ENCODE assay signal across 17 cellular contexts in genomic region chr3:46374755-46375154, GRCh38. TPM values are rescaled to one million over a fixed set of nuclear protein-coding genes. Genes with fewer than 3 reads are reported as not detected.
DNase-seq lines count a peak whose midpoint lies in the region; ATAC-seq, FAIRE-seq and TF ChIP-seq lines count a peak whose summit lies in the region.
"Had no signal": no experiment of that assay in that cellular context is flagged by ENCODE, and none has a peak within 500 bp of the region (broad histone marks: within the 10 kb centered on the region; RNA-seq: fewer than 3 reads in every experiment).

No MANE protein-coding gene starts in this region.

- no peak for ATAC-seq in activated T-cell treated with anti-CD3 and anti-CD28 coated beads, Interleukin-2, amount 50 U/mL, for 4 hours

- no peaks in the 10 kb centered on the region for H3K79me1 ChIP-seq in neuronal stem cell (ENCODE audit: low read depth, low read length)

- TF ChIP-seq CTCF in progenitor cell of endocrine pancreas (IDR thresholded peaks at IDR 0.05; ENCODE audit: unreplicated experiment) (no peak), A673 (conservative IDR thresholded peaks at IDR 0.05; ENCODE audit: low read depth, low read length) (no peak)

- no peak overlapping the region for H2BK15ac ChIP-seq in neuronal stem cell (ENCODE audit: low read length)

- no peak overlapping the region for H2AFZ ChIP-seq in neuronal stem cell (ENCODE audit: low read length)

- no CpG with 5 or more reads among the region's 3 CpGs for WGBS in neuronal stem cell (ENCODE audit: extremely low coverage in 2 of 2, insufficient read length in 2 of 2, insufficient replicate concordance in 1 of 2), 2 donors

- FAIRE-seq in GM12892 (lab: Jason Lieb, UNC) = peak; percentile 14

- H3K27me3 Mint-ChIP-seq in activated T-cell treated with anti-CD3 and anti-CD28 coated beads, Interleukin-2, amount 50 U/mL, for 4 hours (ENCODE audit: low read depth) = no peaks in the 10 kb centered on the region
- peaks cover 28% of the 10 kb centered on the region for H3K27me3 Mint-ChIP-seq in activated T-cell treated with anti-CD3 and anti-CD28 coated beads, Interleukin-2, amount 50 U/mL, for 24 hours
- H3K27me3 Mint-ChIP-seq in activated T-helper 1 cell treated with anti-CD3 and anti-CD28 coated beads, Interleukin-12 subunit alpha, Interleukin-12 subunit beta, Interleukin-2, Interleukin-4 antibody, amounts not matched to agents 30 ng/mL and 10 ng/mL and 1 ng/mL, durations not matched to agents 14 hours and 24 hours and 36 hours (ENCODE audit: insufficient read depth) = peaks cover 6% of the 10 kb centered on the region
- H3K27me3 Mint-ChIP-seq in progenitor cell of endocrine pancreas = peaks cover 38% of the 10 kb centered on the region

- POLR2A ChIA-PET in A673 (lab: Charles Lee; ENCODE audit: low non-redundant PET) = no interaction called here

- H3K4me3 ChIP-seq in neuronal stem cell (ENCODE audit: low read length in 2 of 2) (no peak overlapping the region), A673 (ENCODE audit: low read depth, low read length, poor library complexity, severe bottlenecking) (no peak overlapping the region)
- H3K4me3 ChIP-seq: HAP-1 had no signal

- H3K4me1 ChIP-seq in neuronal stem cell (ENCODE audit: control insufficient read depth in 2 of 2, insufficient read depth in 1 of 2, low read depth in 1 of 2, low read length in 2 of 2) = no peaks in the 10 kb centered on the region
- H3K4me1 ChIP-seq in A673 (ENCODE audit: insufficient read depth, low read length, poor library complexity, severe bottlenecking) = no peaks in the 10 kb centered on the region
- H3K4me1 ChIP-seq: HAP-1 had no signal

- H2BK12ac ChIP-seq in neuronal stem cell (ENCODE audit: low read length) = no peak overlapping the region

- CTCF ChIA-PET in A673 (lab: Charles Lee) = no interaction called here

- H2BK120ac ChIP-seq in neuronal stem cell (ENCODE audit: low read depth, low read length) = no peak overlapping the region

- no peak overlapping the region for H4K8ac ChIP-seq in neuronal stem cell (ENCODE audit: low read depth, low read length)

- no peaks in the 10 kb centered on the region for H3K36me3 Mint-ChIP-seq in activated T-cell treated with anti-CD3 and anti-CD28 coated beads, Interleukin-2, amount 50 U/mL, for 4 hours (ENCODE audit: insufficient read depth)
- no peaks in the 10 kb centered on the region for H3K36me3 Mint-ChIP-seq in activated T-cell treated with anti-CD3 and anti-CD28 coated beads, Interleukin-2, amount 50 U/mL, for 24 hours (ENCODE audit: low read depth)
- peaks cover 20% of the 10 kb centered on the region for H3K36me3 Mint-ChIP-seq in activated T-helper 1 cell treated with anti-CD3 and anti-CD28 coated beads, Interleukin-12 subunit alpha, Interleukin-12 subunit beta, Interleukin-2, Interleukin-4 antibody, amounts not matched to agents 30 ng/mL and 10 ng/mL and 1 ng/mL, durations not matched to agents 14 hours and 24 hours and 36 hours (ENCODE audit: low read depth)
- no peaks in the 10 kb centered on the region for H3K36me3 Mint-ChIP-seq in progenitor cell of endocrine pancreas (ENCODE audit: insufficient read depth)

- H3K4ac ChIP-seq in neuronal stem cell (ENCODE audit: low read length) = no peak overlapping the region

- H3K4me2 ChIP-seq in neuronal stem cell (ENCODE audit: insufficient read depth, low read length, poor library complexity, severe bottlenecking) = no peak overlapping the region

- H3K23ac ChIP-seq in neuronal stem cell (ENCODE audit: low read depth, low read length, poor library complexity) = no peak overlapping the region

- peak overlapping the region; percentile 51 for H3K9ac ChIP-seq in neuronal stem cell (ENCODE audit: low read depth, low read length, poor library complexity)

- intact Hi-C loops in activated T-helper 1 cell treated with anti-CD3 and anti-CD28 coated beads, Interleukin-12 subunit alpha, Interleukin-12 subunit beta, Interleukin-2, Interleukin-4 antibody, amounts not matched to agents 30 ng/mL and 10 ng/mL and 1 ng/mL, durations not matched to agents 14 hours and 24 hours and 36 hours (cut with micrococcal nuclease) = loop anchor here (1.0 to 5.0 kb wide), 3 partner anchors 66 to 147 kb away; no protein-coding TSS in a partner anchor
- intact Hi-C loops in A673 (cut with micrococcal nuclease; ENCODE audit: unreplicated experiment) = loop anchor here (10.0 kb wide), 1 partner anchor 160 kb away; no protein-coding TSS in a partner anchor

- no peak overlapping the region for H3K14ac ChIP-seq in neuronal stem cell (ENCODE audit: low read length)

- no peak overlapping the region for H2AK5ac ChIP-seq in neuronal stem cell (ENCODE audit: low read depth, low read length)

- H3K9me3 Mint-ChIP-seq in activated T-cell treated with anti-CD3 and anti-CD28 coated beads, Interleukin-2, amount 50 U/mL, for 4 hours = no peaks in the 10 kb centered on the region
- H3K9me3 Mint-ChIP-seq in activated T-cell treated with anti-CD3 and anti-CD28 coated beads, Interleukin-2, amount 50 U/mL, for 24 hours = no peaks in the 10 kb centered on the region
- no peaks in the 10 kb centered on the region for H3K9me3 Mint-ChIP-seq in activated T-helper 1 cell treated with anti-CD3 and anti-CD28 coated beads, Interleukin-12 subunit alpha, Interleukin-12 subunit beta, Interleukin-2, Interleukin-4 antibody, amounts not matched to agents 30 ng/mL and 10 ng/mL and 1 ng/mL, durations not matched to agents 14 hours and 24 hours and 36 hours
- H3K9me3 Mint-ChIP-seq in progenitor cell of endocrine pancreas (ENCODE audit: low read depth) = no peaks in the 10 kb centered on the region
- H3K9me3 Mint-ChIP-seq: IgD-negative memory B cell had no signal

- H2BK5ac ChIP-seq in neuronal stem cell (ENCODE audit: low read length) = no peak overlapping the region

- H3K18ac ChIP-seq in neuronal stem cell (ENCODE audit: low read length) = no peak overlapping the region

- peaks cover 0 to 4% (median 0%) of the 10 kb centered on the region in 3 experiments for H3K27me3 ChIP-seq in neuronal stem cell (ENCODE audit: control insufficient read depth in 3 of 3, insufficient read depth in 3 of 3, low read depth in 1 of 3, low read length in 3 of 3)
- H3K27me3 ChIP-seq in A673 (replicated peaks; ENCODE audit: insufficient read depth, low read depth, low read length, poor library complexity) = peaks cover 26% of the 10 kb centered on the region

- H3K27ac Mint-ChIP-seq in activated T-cell treated with anti-CD3 and anti-CD28 coated beads, Interleukin-2, amount 50 U/mL, for 24 hours = no peak overlapping the region
- peak overlapping the region; percentile 42 for H3K27ac Mint-ChIP-seq in activated T-helper 1 cell treated with anti-CD3 and anti-CD28 coated beads, Interleukin-12 subunit alpha, Interleukin-12 subunit beta, Interleukin-2, Interleukin-4 antibody, amounts not matched to agents 30 ng/mL and 10 ng/mL and 1 ng/mL, durations not matched to agents 14 hours and 24 hours and 36 hours
- H3K27ac Mint-ChIP-seq in progenitor cell of endocrine pancreas = no peak overlapping the region
- H3K27ac Mint-ChIP-seq: IgD-negative memory B cell had no signal

- BruUV-seq in A673 (replicated peaks; lab: Mats Ljungman, UMichigan) = no TSS peak

- no peaks in the 10 kb centered on the region for H3K36me3 ChIP-seq in neuronal stem cell (replicated peaks in 1 of 2; ENCODE audit: control insufficient read depth in 2 of 2, insufficient read depth in 2 of 2, low read length in 2 of 2)
- no peaks in the 10 kb centered on the region for H3K36me3 ChIP-seq in A673 (ENCODE audit: insufficient read depth, low read length, poor library complexity, severe bottlenecking)
- H3K36me3 ChIP-seq: HAP-1 had no signal

- no peak overlapping the region for H4K91ac ChIP-seq in neuronal stem cell (ENCODE audit: low read depth, low read length, poor library complexity)

- H3K27ac ChIP-seq in neuronal stem cell (replicated peaks; ENCODE audit: low read length) (no peak overlapping the region), A673 (ENCODE audit: low read depth, low read length, poor library complexity, severe bottlenecking) (no peak overlapping the region)
- H3K27ac ChIP-seq: C4-2B had no signal

- no peaks in the 10 kb centered on the region for H3K9me3 ChIP-seq in neuronal stem cell (replicated peaks in 1 of 2; ENCODE audit: control insufficient read depth in 2 of 2, insufficient read depth in 1 of 2, low read depth in 1 of 2, low read length in 2 of 2)
- H3K9me3 ChIP-seq in A673 (ENCODE audit: low read depth, low read length, poor library complexity, severe bottlenecking) = no peaks in the 10 kb centered on the region
- H3K9me3 ChIP-seq: HAP-1 had no signal

- DNase-seq in activated T-cell treated with anti-CD3 and anti-CD28 coated beads, Interleukin-2, amount 50 U/mL, for 4 hours = no peak
- DNase-seq in activated T-cell treated with anti-CD3 and anti-CD28 coated beads, Interleukin-2, amount 50 U/mL, for 24 hours = no peak
- no peak for DNase-seq in GM12892 (ENCODE audit: insufficient read length)
- DNase-seq in activated T-helper 1 cell treated with anti-CD3 and anti-CD28 coated beads, Interleukin-12 subunit alpha, Interleukin-12 subunit beta, Interleukin-2, Interleukin-4 antibody, amounts not matched to agents 30 ng/mL and 10 ng/mL and 1 ng/mL, durations not matched to agents 14 hours and 24 hours and 36 hours (ENCODE audit: low spot score) = no peak
- DNase-seq in neuronal stem cell (ENCODE audit: low spot score) = no peak
- DNase-seq in progenitor cell of endocrine pancreas (ENCODE audit: low spot score, unreplicated experiment) = no peak
- no peak for DNase-seq in NCI-H146 (lab: John Stamatoyannopoulos, UW)
- DNase-seq in A673 (ENCODE audit: low spot score) = no peak
- DNase-seq: Calu3, NCI-H187 treated with DMSO at 0.1 percent for 48 hours, NCI-H526 treated with DMSO at 0.1 percent for 48 hours, SHP77 treated with DMSO at 0.1 percent for 48 hours had no signal

- H3K4me3 Mint-ChIP-seq in activated T-cell treated with anti-CD3 and anti-CD28 coated beads, Interleukin-2, amount 50 U/mL, for 4 hours = peak overlapping the region; percentile 22
- H3K4me3 Mint-ChIP-seq in activated T-cell treated with anti-CD3 and anti-CD28 coated beads, Interleukin-2, amount 50 U/mL, for 24 hours = no peak overlapping the region
- H3K4me3 Mint-ChIP-seq in activated T-helper 1 cell treated with anti-CD3 and anti-CD28 coated beads, Interleukin-12 subunit alpha, Interleukin-12 subunit beta, Interleukin-2, Interleukin-4 antibody, amounts not matched to agents 30 ng/mL and 10 ng/mL and 1 ng/mL, durations not matched to agents 14 hours and 24 hours and 36 hours = peak overlapping the region; percentile 17
- H3K4me3 Mint-ChIP-seq in progenitor cell of endocrine pancreas (ENCODE audit: low read depth) = no peak overlapping the region

- peaks cover 59% of the 10 kb centered on the region for H3K4me1 Mint-ChIP-seq in activated T-cell treated with anti-CD3 and anti-CD28 coated beads, Interleukin-2, amount 50 U/mL, for 4 hours (ENCODE audit: low read depth)
- peaks cover 55% of the 10 kb centered on the region for H3K4me1 Mint-ChIP-seq in activated T-cell treated with anti-CD3 and anti-CD28 coated beads, Interleukin-2, amount 50 U/mL, for 24 hours (ENCODE audit: low read depth)
- H3K4me1 Mint-ChIP-seq in activated T-helper 1 cell treated with anti-CD3 and anti-CD28 coated beads, Interleukin-12 subunit alpha, Interleukin-12 subunit beta, Interleukin-2, Interleukin-4 antibody, amounts not matched to agents 30 ng/mL and 10 ng/mL and 1 ng/mL, durations not matched to agents 14 hours and 24 hours and 36 hours (ENCODE audit: low read depth) = peaks cover 70% of the 10 kb centered on the region
- no peaks in the 10 kb centered on the region for H3K4me1 Mint-ChIP-seq in progenitor cell of endocrine pancreas (ENCODE audit: low read depth)

- no peak for TF ChIP-seq POLR2A in GM12892 (IDR thresholded peaks at IDR 0.05; ENCODE audit: low read depth, low read length)

RNA-seq across cellular contexts. Expression of gene CCR5, which starts 4.0 kb away (rescaled TPM):
- total RNA-seq in activated T-cell treated with anti-CD3 and anti-CD28 coated beads, Interleukin-2, amount 50 U/mL, for 4 hours = 1 to 10 TPM; 1.2 to 7.2 (median 2.2) TPM
- 0.11 TPM for polyA plus RNA-seq in GM12892 (2012; ENCODE audit: missing spikeins)
- 5.8 TPM in 2 replicates for total RNA-seq in activated T-helper 1 cell treated with anti-CD3 and anti-CD28 coated beads, Interleukin-12 subunit alpha, Interleukin-12 subunit beta, Interleukin-2, Interleukin-4 antibody, amounts not matched to agents 30 ng/mL and 10 ng/mL and 1 ng/mL, durations not matched to agents 14 hours and 24 hours and 36 hours
- polyA plus RNA-seq in neuronal stem cell (2013, experiment 1 of 2) = not detected
- not detected for polyA plus RNA-seq in neuronal stem cell (2013, experiment 2 of 2)
- total RNA-seq in progenitor cell of endocrine pancreas = not detected in 2 replicates
- not detected in 2 replicates for total RNA-seq in A673 (2021)
- total RNA-seq: Calu3, HT-29, RPMI7951 had no signal
- polyA plus RNA-seq: IgD-negative memory B cell had no signal

RNA-seq across cellular contexts. Expression of gene CCR2, which starts 20.8 kb away (rescaled TPM):
- 1 to 10 TPM in 1 of 3 donors, under 1 TPM in 2; 0.18 to 1.4 (median 0.41) TPM for total RNA-seq in activated T-cell treated with anti-CD3 and anti-CD28 coated beads, Interleukin-2, amount 50 U/mL, for 4 hours
- 0.42 TPM for polyA plus RNA-seq in GM12892 (2012; ENCODE audit: missing spikeins)
- 20.6 and 21.0 TPM in 2 replicates for total RNA-seq in activated T-helper 1 cell treated with anti-CD3 and anti-CD28 coated beads, Interleukin-12 subunit alpha, Interleukin-12 subunit beta, Interleukin-2, Interleukin-4 antibody, amounts not matched to agents 30 ng/mL and 10 ng/mL and 1 ng/mL, durations not matched to agents 14 hours and 24 hours and 36 hours
- not detected for polyA plus RNA-seq in neuronal stem cell (2013, experiment 1 of 2)
- polyA plus RNA-seq in neuronal stem cell (2013, experiment 2 of 2) = not detected
- total RNA-seq in progenitor cell of endocrine pancreas = not detected in 2 replicates
- not detected in 2 replicates for total RNA-seq in A673 (2021)
- total RNA-seq: Calu3, HT-29, RPMI7951 had no signal

RNA-seq across cellular contexts. Expression of gene CCRL2, which starts 32.3 kb away (rescaled TPM):
- total RNA-seq in activated T-cell treated with anti-CD3 and anti-CD28 coated beads, Interleukin-2, amount 50 U/mL, for 4 hours = 1 to 10 TPM in 1 of 3 donors, under 1 TPM in 2; 0.43 to 1.3 (median 0.76) TPM
- polyA plus RNA-seq in GM12892 (2012; ENCODE audit: missing spikeins) = 0.93 TPM
- total RNA-seq in activated T-helper 1 cell treated with anti-CD3 and anti-CD28 coated beads, Interleukin-12 subunit alpha, Interleukin-12 subunit beta, Interleukin-2, Interleukin-4 antibody, amounts not matched to agents 30 ng/mL and 10 ng/mL and 1 ng/mL, durations not matched to agents 14 hours and 24 hours and 36 hours = 2.2 and 3.9 TPM in 2 replicates
- not detected for polyA plus RNA-seq in neuronal stem cell (2013, experiment 1 of 2)
- not detected for polyA plus RNA-seq in neuronal stem cell (2013, experiment 2 of 2)
- total RNA-seq in progenitor cell of endocrine pancreas = not detected in 2 replicates
- not detected in 2 replicates for total RNA-seq in A673 (2021)
- total RNA-seq: Calu3 had no signal

Comparison
In these comparisons a context has a peak if more than half of its experiments do, and no peak if none do; other contexts are left out.
1. H3K4me3 Mint-ChIP-seq: peak in activated T-cell treated with anti-CD3 and anti-CD28 coated beads, Interleukin-2, amount 50 U/mL, for 4 hours (single experiment) and activated T-helper 1 cell treated with anti-CD3 and anti-CD28 coated beads, Interleukin-12 subunit alpha, Interleukin-12 subunit beta, Interleukin-2, Interleukin-4 antibody, amounts not matched to agents 30 ng/mL and 10 ng/mL and 1 ng/mL, durations not matched to agents 14 hours and 24 hours and 36 hours (single experiment); none in activated T-cell treated with anti-CD3 and anti-CD28 coated beads, Interleukin-2, amount 50 U/mL, for 24 hours (single experiment) and progenitor cell of endocrine pancreas (single experiment).